ENCODE assay signal across 23 cellular contexts in genomic region chrX:130577431-130577830, GRCh38.
"Had no signal": no experiment of that assay in that cellular context is flagged by ENCODE, and none has a peak within 500 bp of the region (broad histone marks: within the 10 kb centered on the region; RNA-seq: fewer than 3 reads in every experiment).

No MANE protein-coding gene starts in this region.

- FAIRE-seq: small intestine had no signal

- DNase-seq: naive thymus-derived CD4-positive, alpha-beta T cell; natural killer cell; nucleus accumbens; posterior cingulate gyrus; psoas muscle; right cardiac atrium; right lobe of liver; sigmoid colon; small intestine; stimulated activated CD4-positive, alpha-beta T cell treated with anti-CD3 and anti-CD28 coated beads, Interleukin-15, amount 100 ng/mL, for 24 hours; stimulated activated CD4-positive, alpha-beta T cell treated with anti-CD3 and anti-CD28 coated beads, Interleukin-2, amount 100 ng/mL, for 24 hours; stimulated activated CD4-positive, alpha-beta T cell treated with anti-CD3 and anti-CD28 coated beads, Interleukin-2, amount 100 ng/mL, for 48 hours; stimulated activated CD4-positive, alpha-beta T cell treated with anti-CD3 and anti-CD28 coated beads, Interleukin-4, amount 100 ng/mL, for 24 hours; stimulated activated naive B cell treated with anti-CD40 and anti-IgM and Interleukin-4, amounts not matched to agents 10 μg/mL and 1 μg/mL and 100 μg/mL, for 72 hours; stimulated activated naive CD4-positive, alpha-beta T cell treated with Interleukin-2 at 50 U/mL for 16 hours; stomach; tibial artery; transverse colon; upper lobe of right lung; uterus had no signal

- H3K9me3 ChIP-seq: neutrophil, psoas muscle, right lobe of liver, sigmoid colon, stomach, tibial artery, transverse colon, upper lobe of right lung, uterus had no signal

- H3K4me3 ChIP-seq: psoas muscle, right lobe of liver, sigmoid colon, stomach, tibial artery, transverse colon, upper lobe of right lung, uterus had no signal

- ATAC-seq: naive thymus-derived CD4-positive, alpha-beta T cell; natural killer cell; psoas muscle; right cardiac atrium; right lobe of liver; stimulated activated effector memory CD8-positive, alpha-beta T cell treated with anti-CD3 and anti-CD28 coated beads, Interleukin-12 subunit alpha, Interleukin-12 subunit beta, amount 100 ng/mL, for 72 hours; stimulated activated naive B cell treated with anti-CD40 and anti-IgM and Interleukin-4, amounts not matched to agents 10 μg/mL and 1 μg/mL and 100 μg/mL, for 72 hours; upper lobe of right lung had no signal

- H3K27ac ChIP-seq: neutrophil, parathyroid adenoma, psoas muscle, right lobe of liver, sigmoid colon, stomach, tibial artery, transverse colon, upper lobe of right lung, uterus had no signal

- H3K27me3 ChIP-seq: neutrophil, right lobe of liver, sigmoid colon, stomach, tibial artery, transverse colon, upper lobe of right lung, uterus had no signal

- H3K36me3 ChIP-seq: neutrophil, right lobe of liver, sigmoid colon, stomach, tibial artery, transverse colon, upper lobe of right lung, uterus had no signal

- H3K4me1 ChIP-seq: parathyroid adenoma, psoas muscle, right lobe of liver, sigmoid colon, stomach, tibial artery, transverse colon, upper lobe of right lung, uterus had no signal
